In the genomic region with DNA sequence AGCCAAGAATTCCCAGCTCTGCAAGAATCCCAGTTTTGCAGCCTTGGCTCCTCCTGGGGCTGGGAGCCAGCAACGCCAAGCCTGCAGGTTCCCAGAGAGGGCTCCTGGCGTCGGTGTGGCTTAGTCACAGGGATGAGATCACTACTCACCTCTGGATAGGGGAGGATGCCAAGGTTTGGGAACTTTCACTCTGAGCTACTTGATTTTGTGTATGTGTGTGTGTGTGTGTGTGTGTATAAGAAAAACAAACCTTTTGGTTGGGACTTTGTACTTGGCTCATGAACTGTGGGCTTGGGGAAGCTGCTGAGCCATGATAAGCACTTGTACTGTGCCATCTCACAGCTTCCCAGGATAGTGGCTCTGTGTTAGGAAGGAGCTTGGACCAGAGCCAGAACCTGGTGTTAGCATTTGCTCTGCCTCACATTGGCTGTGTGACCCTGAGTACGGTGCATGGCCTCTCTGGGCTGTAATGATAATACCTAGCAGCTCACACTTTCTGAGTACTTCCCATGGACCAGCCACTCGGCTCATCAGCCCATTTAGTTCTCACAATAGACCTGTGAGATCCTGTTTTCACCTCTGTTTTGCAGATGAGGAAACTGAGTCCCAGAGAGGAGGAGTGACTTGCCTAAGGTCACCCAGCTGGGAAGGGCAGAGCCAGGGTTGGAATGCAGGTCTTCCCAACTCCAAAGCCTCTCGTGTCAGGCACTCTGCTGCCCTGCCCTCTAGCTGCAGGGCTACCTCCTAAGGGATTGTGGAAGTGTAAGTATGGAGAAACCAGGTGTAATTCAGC, we compare ENCODE assay signal across 1 cellular context.
TF ChIP-seq lines count a peak whose summit lies in the region.

No MANE protein-coding gene starts in this region.

TF ChIP-seq in HepG2, 621 proteins besides CTCF, POLR2A, EP300 and RAD21 (continued from another document):
- TF ChIP-seq, protein P1, sequence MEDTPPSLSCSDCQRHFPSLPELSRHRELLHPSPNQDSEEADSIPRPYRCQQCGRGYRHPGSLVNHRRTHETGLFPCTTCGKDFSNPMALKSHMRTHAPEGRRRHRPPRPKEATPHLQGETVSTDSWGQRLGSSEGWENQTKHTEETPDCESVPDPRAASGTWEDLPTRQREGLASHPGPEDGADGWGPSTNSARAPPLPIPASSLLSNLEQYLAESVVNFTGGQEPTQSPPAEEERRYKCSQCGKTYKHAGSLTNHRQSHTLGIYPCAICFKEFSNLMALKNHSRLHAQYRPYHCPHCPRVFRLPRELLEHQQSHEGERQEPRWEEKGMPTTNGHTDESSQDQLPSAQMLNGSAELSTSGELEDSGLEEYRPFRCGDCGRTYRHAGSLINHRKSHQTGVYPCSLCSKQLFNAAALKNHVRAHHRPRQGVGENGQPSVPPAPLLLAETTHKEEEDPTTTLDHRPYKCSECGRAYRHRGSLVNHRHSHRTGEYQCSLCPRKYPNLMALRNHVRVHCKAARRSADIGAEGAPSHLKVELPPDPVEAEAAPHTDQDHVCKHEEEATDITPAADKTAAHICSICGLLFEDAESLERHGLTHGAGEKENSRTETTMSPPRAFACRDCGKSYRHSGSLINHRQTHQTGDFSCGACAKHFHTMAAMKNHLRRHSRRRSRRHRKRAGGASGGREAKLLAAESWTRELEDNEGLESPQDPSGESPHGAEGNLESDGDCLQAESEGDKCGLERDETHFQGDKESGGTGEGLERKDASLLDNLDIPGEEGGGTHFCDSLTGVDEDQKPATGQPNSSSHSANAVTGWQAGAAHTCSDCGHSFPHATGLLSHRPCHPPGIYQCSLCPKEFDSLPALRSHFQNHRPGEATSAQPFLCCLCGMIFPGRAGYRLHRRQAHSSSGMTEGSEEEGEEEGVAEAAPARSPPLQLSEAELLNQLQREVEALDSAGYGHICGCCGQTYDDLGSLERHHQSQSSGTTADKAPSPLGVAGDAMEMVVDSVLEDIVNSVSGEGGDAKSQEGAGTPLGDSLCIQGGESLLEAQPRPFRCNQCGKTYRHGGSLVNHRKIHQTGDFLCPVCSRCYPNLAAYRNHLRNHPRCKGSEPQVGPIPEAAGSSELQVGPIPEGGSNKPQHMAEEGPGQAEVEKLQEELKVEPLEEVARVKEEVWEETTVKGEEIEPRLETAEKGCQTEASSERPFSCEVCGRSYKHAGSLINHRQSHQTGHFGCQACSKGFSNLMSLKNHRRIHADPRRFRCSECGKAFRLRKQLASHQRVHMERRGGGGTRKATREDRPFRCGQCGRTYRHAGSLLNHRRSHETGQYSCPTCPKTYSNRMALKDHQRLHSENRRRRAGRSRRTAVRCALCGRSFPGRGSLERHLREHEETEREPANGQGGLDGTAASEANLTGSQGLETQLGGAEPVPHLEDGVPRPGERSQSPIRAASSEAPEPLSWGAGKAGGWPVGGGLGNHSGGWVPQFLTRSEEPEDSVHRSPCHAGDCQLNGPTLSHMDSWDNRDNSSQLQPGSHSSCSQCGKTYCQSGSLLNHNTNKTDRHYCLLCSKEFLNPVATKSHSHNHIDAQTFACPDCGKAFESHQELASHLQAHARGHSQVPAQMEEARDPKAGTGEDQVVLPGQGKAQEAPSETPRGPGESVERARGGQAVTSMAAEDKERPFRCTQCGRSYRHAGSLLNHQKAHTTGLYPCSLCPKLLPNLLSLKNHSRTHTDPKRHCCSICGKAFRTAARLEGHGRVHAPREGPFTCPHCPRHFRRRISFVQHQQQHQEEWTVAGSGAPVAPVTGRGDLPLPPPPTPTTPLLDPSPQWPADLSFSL (CRISPR knock-in tag; IDR thresholded peaks at IDR 0.05) = peak; percentile 95
- TF ChIP-seq ZBTB1 (CRISPR knock-in tag; IDR thresholded peaks at IDR 0.05; ENCODE audit: borderline replicate concordance) = no peak
- peak; percentile 33; the same call in 1 of the 2 replicates for TF ChIP-seq HIVEP1 (CRISPR knock-in tag; IDR thresholded peaks at IDR 0.05)
- TF ChIP-seq ZNF569 (CRISPR knock-in tag; IDR thresholded peaks at IDR 0.05; ENCODE audit: borderline replicate concordance) = no peak
- TF ChIP-seq ZNF451 (CRISPR knock-in tag; IDR thresholded peaks at IDR 0.05) = no peak
- TF ChIP-seq, protein P2, sequence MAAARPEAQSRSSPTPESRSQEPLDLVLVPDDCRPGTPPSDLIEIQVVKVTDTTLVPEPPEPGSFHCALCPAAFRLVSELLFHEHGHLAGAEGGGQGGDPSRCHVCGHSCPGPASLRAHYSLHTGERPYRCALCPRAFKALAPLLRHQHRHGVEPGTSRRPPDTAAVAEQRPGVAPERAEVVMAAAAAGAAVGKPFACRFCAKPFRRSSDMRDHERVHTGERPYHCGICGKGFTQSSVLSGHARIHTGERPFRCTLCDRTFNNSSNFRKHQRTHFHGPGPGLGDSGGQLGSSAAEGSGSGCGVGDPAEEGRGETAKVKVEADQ (CRISPR knock-in tag; IDR thresholded peaks at IDR 0.05; ENCODE audit: borderline replicate concordance) = no peak
- TF ChIP-seq, protein P3, sequence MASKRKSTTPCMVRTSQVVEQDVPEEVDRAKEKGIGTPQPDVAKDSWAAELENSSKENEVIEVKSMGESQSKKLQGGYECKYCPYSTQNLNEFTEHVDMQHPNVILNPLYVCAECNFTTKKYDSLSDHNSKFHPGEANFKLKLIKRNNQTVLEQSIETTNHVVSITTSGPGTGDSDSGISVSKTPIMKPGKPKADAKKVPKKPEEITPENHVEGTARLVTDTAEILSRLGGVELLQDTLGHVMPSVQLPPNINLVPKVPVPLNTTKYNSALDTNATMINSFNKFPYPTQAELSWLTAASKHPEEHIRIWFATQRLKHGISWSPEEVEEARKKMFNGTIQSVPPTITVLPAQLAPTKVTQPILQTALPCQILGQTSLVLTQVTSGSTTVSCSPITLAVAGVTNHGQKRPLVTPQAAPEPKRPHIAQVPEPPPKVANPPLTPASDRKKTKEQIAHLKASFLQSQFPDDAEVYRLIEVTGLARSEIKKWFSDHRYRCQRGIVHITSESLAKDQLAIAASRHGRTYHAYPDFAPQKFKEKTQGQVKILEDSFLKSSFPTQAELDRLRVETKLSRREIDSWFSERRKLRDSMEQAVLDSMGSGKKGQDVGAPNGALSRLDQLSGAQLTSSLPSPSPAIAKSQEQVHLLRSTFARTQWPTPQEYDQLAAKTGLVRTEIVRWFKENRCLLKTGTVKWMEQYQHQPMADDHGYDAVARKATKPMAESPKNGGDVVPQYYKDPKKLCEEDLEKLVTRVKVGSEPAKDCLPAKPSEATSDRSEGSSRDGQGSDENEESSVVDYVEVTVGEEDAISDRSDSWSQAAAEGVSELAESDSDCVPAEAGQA (IDR thresholded peaks at IDR 0.05; ENCODE audit: low read depth) = no peak
- TF ChIP-seq, protein P3 (CRISPR knock-in tag; IDR thresholded peaks at IDR 0.05; ENCODE audit: borderline replicate concordance) = no peak
- no peak for TF ChIP-seq ZNF773 (CRISPR knock-in tag; IDR thresholded peaks at IDR 0.05; ENCODE audit: borderline replicate concordance)
- 0 out of 2 replicates have a peak, but pooled peaks have one; percentile 41 for TF ChIP-seq ZBTB20 (CRISPR knock-in tag; IDR thresholded peaks at IDR 0.05; ENCODE audit: borderline replicate concordance, low read depth)
- TF ChIP-seq ZNF180 (CRISPR knock-in tag; IDR thresholded peaks at IDR 0.05; ENCODE audit: borderline replicate concordance, low read depth) = no peak
- TF ChIP-seq HES4 (CRISPR knock-in tag; IDR thresholded peaks at IDR 0.05; ENCODE audit: borderline replicate concordance) = no peak
- TF ChIP-seq ZNF136 (CRISPR knock-in tag; IDR thresholded peaks at IDR 0.05; ENCODE audit: low read depth) = no peak
- TF ChIP-seq ZBTB8A (CRISPR knock-in tag; IDR thresholded peaks at IDR 0.05; ENCODE audit: borderline replicate concordance, low read depth) = no peak
- TF ChIP-seq SMAD3 (CRISPR knock-in tag; IDR thresholded peaks at IDR 0.05) = no peak
- no peak for TF ChIP-seq HOXD1 (CRISPR knock-in tag; IDR thresholded peaks at IDR 0.05)
- no peak for TF ChIP-seq ZIK1 (CRISPR knock-in tag; IDR thresholded peaks at IDR 0.05; ENCODE audit: borderline replicate concordance, low read depth)
- TF ChIP-seq ZNF12 (CRISPR knock-in tag; IDR thresholded peaks at IDR 0.05) = 0 out of 2 replicates have a peak, but pooled peaks have one; percentile 48
- no peak for TF ChIP-seq ATF7-NPFF (CRISPR knock-in tag; IDR thresholded peaks at IDR 0.05; ENCODE audit: low read depth)
- TF ChIP-seq KDM5A (IDR thresholded peaks at IDR 0.05; ENCODE audit: borderline replicate concordance, low read length) = no peak
- TF ChIP-seq KAT7 (CRISPR knock-in tag; IDR thresholded peaks at IDR 0.05; ENCODE audit: borderline replicate concordance) = no peak
- TF ChIP-seq, protein P4, sequence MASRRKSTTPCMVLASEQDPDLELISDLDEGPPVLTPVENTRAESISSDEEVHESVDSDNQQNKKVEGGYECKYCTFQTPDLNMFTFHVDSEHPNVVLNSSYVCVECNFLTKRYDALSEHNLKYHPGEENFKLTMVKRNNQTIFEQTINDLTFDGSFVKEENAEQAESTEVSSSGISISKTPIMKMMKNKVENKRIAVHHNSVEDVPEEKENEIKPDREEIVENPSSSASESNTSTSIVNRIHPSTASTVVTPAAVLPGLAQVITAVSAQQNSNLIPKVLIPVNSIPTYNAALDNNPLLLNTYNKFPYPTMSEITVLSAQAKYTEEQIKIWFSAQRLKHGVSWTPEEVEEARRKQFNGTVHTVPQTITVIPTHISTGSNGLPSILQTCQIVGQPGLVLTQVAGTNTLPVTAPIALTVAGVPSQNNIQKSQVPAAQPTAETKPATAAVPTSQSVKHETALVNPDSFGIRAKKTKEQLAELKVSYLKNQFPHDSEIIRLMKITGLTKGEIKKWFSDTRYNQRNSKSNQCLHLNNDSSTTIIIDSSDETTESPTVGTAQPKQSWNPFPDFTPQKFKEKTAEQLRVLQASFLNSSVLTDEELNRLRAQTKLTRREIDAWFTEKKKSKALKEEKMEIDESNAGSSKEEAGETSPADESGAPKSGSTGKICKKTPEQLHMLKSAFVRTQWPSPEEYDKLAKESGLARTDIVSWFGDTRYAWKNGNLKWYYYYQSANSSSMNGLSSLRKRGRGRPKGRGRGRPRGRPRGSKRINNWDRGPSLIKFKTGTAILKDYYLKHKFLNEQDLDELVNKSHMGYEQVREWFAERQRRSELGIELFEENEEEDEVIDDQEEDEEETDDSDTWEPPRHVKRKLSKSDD (CRISPR knock-in tag; IDR thresholded peaks at IDR 0.05; ENCODE audit: low read depth) = peak; percentile 19; the same call in 1 of the 2 replicates
- TF ChIP-seq PAX8 (CRISPR knock-in tag; IDR thresholded peaks at IDR 0.05; ENCODE audit: borderline replicate concordance) = no peak
- TF ChIP-seq RFXANK (CRISPR knock-in tag; IDR thresholded peaks at IDR 0.05) = no peak
- no peak for TF ChIP-seq ZNF557 (CRISPR knock-in tag; IDR thresholded peaks at IDR 0.05)
- TF ChIP-seq, protein P5, sequence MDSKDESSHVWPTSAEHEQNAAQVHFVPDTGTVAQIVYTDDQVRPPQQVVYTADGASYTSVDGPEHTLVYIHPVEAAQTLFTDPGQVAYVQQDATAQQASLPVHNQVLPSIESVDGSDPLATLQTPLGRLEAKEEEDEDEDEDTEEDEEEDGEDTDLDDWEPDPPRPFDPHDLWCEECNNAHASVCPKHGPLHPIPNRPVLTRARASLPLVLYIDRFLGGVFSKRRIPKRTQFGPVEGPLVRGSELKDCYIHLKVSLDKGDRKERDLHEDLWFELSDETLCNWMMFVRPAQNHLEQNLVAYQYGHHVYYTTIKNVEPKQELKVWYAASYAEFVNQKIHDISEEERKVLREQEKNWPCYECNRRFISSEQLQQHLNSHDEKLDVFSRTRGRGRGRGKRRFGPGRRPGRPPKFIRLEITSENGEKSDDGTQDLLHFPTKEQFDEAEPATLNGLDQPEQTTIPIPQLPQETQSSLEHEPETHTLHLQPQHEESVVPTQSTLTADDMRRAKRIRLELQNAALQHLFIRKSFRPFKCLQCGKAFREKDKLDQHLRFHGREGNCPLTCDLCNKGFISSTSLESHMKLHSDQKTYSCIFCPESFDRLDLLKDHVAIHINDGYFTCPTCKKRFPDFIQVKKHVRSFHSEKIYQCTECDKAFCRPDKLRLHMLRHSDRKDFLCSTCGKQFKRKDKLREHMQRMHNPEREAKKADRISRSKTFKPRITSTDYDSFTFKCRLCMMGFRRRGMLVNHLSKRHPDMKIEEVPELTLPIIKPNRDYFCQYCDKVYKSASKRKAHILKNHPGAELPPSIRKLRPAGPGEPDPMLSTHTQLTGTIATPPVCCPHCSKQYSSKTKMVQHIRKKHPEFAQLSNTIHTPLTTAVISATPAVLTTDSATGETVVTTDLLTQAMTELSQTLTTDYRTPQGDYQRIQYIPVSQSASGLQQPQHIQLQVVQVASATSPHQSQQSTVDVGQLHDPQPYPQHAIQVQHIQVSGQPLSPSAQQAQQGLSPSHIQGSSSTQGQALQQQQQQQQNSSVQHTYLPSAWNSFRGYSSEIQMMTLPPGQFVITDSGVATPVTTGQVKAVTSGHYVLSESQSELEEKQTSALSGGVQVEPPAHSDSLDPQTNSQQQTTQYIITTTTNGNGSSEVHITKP (CRISPR knock-in tag; IDR thresholded peaks at IDR 0.05; ENCODE audit: low read depth) = 0 out of 2 replicates have a peak, but pooled peaks have one; percentile 43
